In genomic region chr3:41241159-41241558, GRCh38 we compare ENCODE assay signal across 26 cellular contexts. TPM values are rescaled to one million over a fixed set of nuclear protein-coding genes. Genes with fewer than 3 reads are reported as not detected.
DNase-seq lines count a peak whose midpoint lies in the region; FAIRE-seq and TF ChIP-seq lines count a peak whose summit lies in the region.
"Had no signal": no experiment of that assay in that cellular context is flagged by ENCODE, and none has a peak within 500 bp of the region (broad histone marks: within the 10 kb centered on the region; RNA-seq: fewer than 3 reads in every experiment).

No MANE protein-coding gene starts in this region.

- H3K27me3 ChIP-seq in smooth muscle cell (ENCODE audit: low read depth), result no peaks in the 10 kb centered on the region
- H3K27me3 ChIP-seq in hepatocyte, result no peaks in the 10 kb centered on the region
- H3K27me3 ChIP-seq: MG63, Peyer's patch had no signal

- FAIRE-seq in GM12891 (lab: Jason Lieb, UNC), result no peak
- FAIRE-seq: G401.6 had no signal

- peaks cover 75% of the 10 kb centered on the region for H3F3A ChIP-seq in smooth muscle cell (ENCODE audit: low read depth)

- H3K4me1 Mint-ChIP-seq in activated CD4-positive, alpha-beta memory T cell treated with anti-CD3 and anti-CD28 coated beads for 36 hours (ENCODE audit: low read depth), result no peaks in the 10 kb centered on the region
- no peaks in the 10 kb centered on the region for H3K4me1 Mint-ChIP-seq in activated CD4-positive, alpha-beta memory T cell treated with anti-CD3 and anti-CD28 coated beads, Interleukin-2, amount 10 ng/mL, durations not matched to agents 7 days and 5 days
- H3K4me1 Mint-ChIP-seq: B cell had no signal

- peaks cover 34% of the 10 kb centered on the region for H3K36me3 ChIP-seq in smooth muscle cell (ENCODE audit: low read depth)
- peaks cover 6% of the 10 kb centered on the region for H3K36me3 ChIP-seq in hepatocyte (replicated peaks; ENCODE audit: insufficient read depth, low read depth)

- no peak for TF ChIP-seq POLR2A in GM12891 (IDR thresholded peaks at IDR 0.05; ENCODE audit: low read depth, low read length)

- H3K79me2 ChIP-seq in smooth muscle cell (ENCODE audit: low read depth), result peaks cover 17% of the 10 kb centered on the region
- H3K79me2 ChIP-seq in hepatocyte, result peaks cover 22% of the 10 kb centered on the region

- no peaks in the 10 kb centered on the region for H3K27me3 Mint-ChIP-seq in activated CD4-positive, alpha-beta memory T cell treated with anti-CD3 and anti-CD28 coated beads for 36 hours
- H3K27me3 Mint-ChIP-seq in activated CD4-positive, alpha-beta memory T cell treated with anti-CD3 and anti-CD28 coated beads, Interleukin-2, amount 10 ng/mL, durations not matched to agents 7 days and 5 days, result no peaks in the 10 kb centered on the region
- H3K27me3 Mint-ChIP-seq: B cell had no signal

- 82% methylated on average over 4 of the region's 4 CpGs for WGBS in smooth muscle cell (ENCODE audit: low lambda C conversion rate)
- 82% methylated on average over 4 of the region's 4 CpGs for WGBS in hepatocyte (ENCODE audit: low lambda C conversion rate, missing lambda C conversion rate)

- intact Hi-C loops in activated CD4-positive, alpha-beta memory T cell treated with anti-CD3 and anti-CD28 coated beads for 36 hours (cut with micrococcal nuclease), result no loop called here

- H2AFZ ChIP-seq in smooth muscle cell (ENCODE audit: low read depth) (no peak overlapping the region), hepatocyte (no peak overlapping the region)

- POLR2A ChIA-PET in activated CD4-positive, alpha-beta memory T cell treated with anti-CD3 and anti-CD28 coated beads for 36 hours (lab: Charles Lee), result no interaction called here
- POLR2A ChIA-PET in activated CD4-positive, alpha-beta memory T cell treated with anti-CD3 and anti-CD28 coated beads, Interleukin-2, amount 10 ng/mL, durations not matched to agents 7 days and 5 days (lab: Charles Lee), result interaction anchor here (1.0 to 1.2 kb wide), 2 partner anchors 40 to 42 kb away, joined by 3 read pairs; partner anchors contain the start of gene CTNNB1

- H3K4me1 ChIP-seq in smooth muscle cell (ENCODE audit: low read depth) (peaks cover 5% of the 10 kb centered on the region), hepatocyte (ENCODE audit: insufficient read depth) (no peaks in the 10 kb centered on the region)
- H3K4me1 ChIP-seq: Caco-2, Peyer's patch had no signal

- H3K9ac ChIP-seq in smooth muscle cell (ENCODE audit: low read depth), result no peak overlapping the region

- H3K4me3 ChIP-seq in epithelial cell of esophagus (ENCODE audit: low read length) (no peak overlapping the region), smooth muscle cell (no peak overlapping the region), hepatocyte (no peak overlapping the region)
- H3K4me3 ChIP-seq: MG63, Peyer's patch had no signal

- CTCF ChIA-PET in activated CD4-positive, alpha-beta memory T cell treated with anti-CD3 and anti-CD28 coated beads for 36 hours (lab: Charles Lee), result no interaction called here
- CTCF ChIA-PET in activated CD4-positive, alpha-beta memory T cell treated with anti-CD3 and anti-CD28 coated beads, Interleukin-2, amount 10 ng/mL, durations not matched to agents 7 days and 5 days (lab: Charles Lee), result no interaction called here

- H3K9me3 Mint-ChIP-seq in activated CD4-positive, alpha-beta memory T cell treated with anti-CD3 and anti-CD28 coated beads for 36 hours, result no peaks in the 10 kb centered on the region
- no peaks in the 10 kb centered on the region for H3K9me3 Mint-ChIP-seq in activated CD4-positive, alpha-beta memory T cell treated with anti-CD3 and anti-CD28 coated beads, Interleukin-2, amount 10 ng/mL, durations not matched to agents 7 days and 5 days
- H3K9me3 Mint-ChIP-seq: CD8-positive, alpha-beta T cell had no signal

- H3K36me3 Mint-ChIP-seq in activated CD4-positive, alpha-beta memory T cell treated with anti-CD3 and anti-CD28 coated beads for 36 hours, result peaks cover 33% of the 10 kb centered on the region
- peaks cover 54% of the 10 kb centered on the region for H3K36me3 Mint-ChIP-seq in activated CD4-positive, alpha-beta memory T cell treated with anti-CD3 and anti-CD28 coated beads, Interleukin-2, amount 10 ng/mL, durations not matched to agents 7 days and 5 days (ENCODE audit: low read depth)

- H3K27ac Mint-ChIP-seq in activated CD4-positive, alpha-beta memory T cell treated with anti-CD3 and anti-CD28 coated beads for 36 hours, result peak overlapping the region; percentile 23
- no peak overlapping the region for H3K27ac Mint-ChIP-seq in activated CD4-positive, alpha-beta memory T cell treated with anti-CD3 and anti-CD28 coated beads, Interleukin-2, amount 10 ng/mL, durations not matched to agents 7 days and 5 days
- H3K27ac Mint-ChIP-seq: CD8-positive, alpha-beta T cell had no signal

- H3K27ac ChIP-seq in smooth muscle cell (ENCODE audit: low read depth) (peak overlapping the region; percentile 83), hepatocyte (no peak overlapping the region)
- H3K27ac ChIP-seq: 22Rv1, C4-2B, Peyer's patch had no signal

- no peak for TF ChIP-seq CTCF in epithelial cell of esophagus (IDR thresholded peaks at IDR 0.05; ENCODE audit: insufficient read depth, low read depth, low read length, missing control alignments)
- no peak for TF ChIP-seq CTCF in smooth muscle cell (IDR thresholded peaks at IDR 0.05; ENCODE audit: borderline replicate concordance, insufficient read depth, poor library complexity, severe bottlenecking)
- no peak for TF ChIP-seq CTCF in hepatocyte (IDR thresholded peaks at IDR 0.05; ENCODE audit: poor library complexity)

- no peak overlapping the region for H3K4me3 Mint-ChIP-seq in activated CD4-positive, alpha-beta memory T cell treated with anti-CD3 and anti-CD28 coated beads for 36 hours
- no peak overlapping the region for H3K4me3 Mint-ChIP-seq in activated CD4-positive, alpha-beta memory T cell treated with anti-CD3 and anti-CD28 coated beads, Interleukin-2, amount 10 ng/mL, durations not matched to agents 7 days and 5 days
- H3K4me3 Mint-ChIP-seq: B cell; CD8-positive, alpha-beta T cell had no signal

- H3K9me2 ChIP-seq in hepatocyte (replicated peaks; ENCODE audit: insufficient read depth), result no peaks in the 10 kb centered on the region

- H4K20me1 ChIP-seq in smooth muscle cell (ENCODE audit: low read depth) (peaks cover 71% of the 10 kb centered on the region), hepatocyte (ENCODE audit: insufficient read depth, poor library complexity, severe bottlenecking) (no peaks in the 10 kb centered on the region)

- H3K9me3 ChIP-seq in smooth muscle cell (replicated peaks; ENCODE audit: low read depth) (no peaks in the 10 kb centered on the region), hepatocyte (ENCODE audit: low read depth) (no peaks in the 10 kb centered on the region)
- H3K9me3 ChIP-seq: Caco-2, MG63, Peyer's patch had no signal

- no peak for DNase-seq in activated CD4-positive, alpha-beta memory T cell treated with anti-CD3 and anti-CD28 coated beads for 36 hours
- DNase-seq in activated CD4-positive, alpha-beta memory T cell treated with anti-CD3 and anti-CD28 coated beads, Interleukin-2, amount 10 ng/mL, durations not matched to agents 7 days and 5 days, result no peak
- no peak for DNase-seq in GM12891 (ENCODE audit: insufficient read length, low spot score)
- DNase-seq in epithelial cell of esophagus (ENCODE audit: low read depth), result peak; percentile 64
- DNase-seq in smooth muscle cell (lab: John Stamatoyannopoulos, UW; ENCODE audit: unreplicated experiment), result no peak
- DNase-seq in hepatocyte (ENCODE audit: low spot score), result no peak
- no peak for DNase-seq in NCI-H2171 treated with DMSO at 0.1 percent for 48 hours (lab: John Stamatoyannopoulos, UW)
- DNase-seq in MV-4-11 (lab: John Stamatoyannopoulos, UW), result no peak
- DNase-seq: Caco-2; CD8-positive, alpha-beta T cell; GOT3; HCEC 1CT; IMR-90; KG1; MG63; NCI-H1694; NCI-H2029 treated with DMSO at 0.1 percent for 48 hours; NCI-H2227 treated with DMSO at 0.1 percent for 48 hours; NCI-H510A; NCI-H69; Peyer's patch; SHP77 treated with DMSO at 0.1 percent for 48 hours had no signal

- H3K4me2 ChIP-seq in smooth muscle cell (no peak overlapping the region), hepatocyte (no peak overlapping the region)

TF ChIP-seq in GM12891, 5 proteins besides CTCF, POLR2A, EP300 and RAD21:
- TF ChIP-seq POLR2AphosphoS5 (IDR thresholded peaks at IDR 0.05; ENCODE audit: low read depth, low read length), result 0 out of 2 replicates have a peak, but pooled peaks have one; percentile 21
- TF ChIP-seq SPI1 (IDR thresholded peaks at IDR 0.05; ENCODE audit: low read depth, low read length), result no peak

RNA-seq across cellular contexts. Expression of gene CTNNB1, which starts 41.9 kb away (rescaled TPM):
- total RNA-seq in activated CD4-positive, alpha-beta memory T cell treated with anti-CD3 and anti-CD28 coated beads for 36 hours, result 100 to 1,000 TPM; 131 to 132 TPM
- total RNA-seq in activated CD4-positive, alpha-beta memory T cell treated with anti-CD3 and anti-CD28 coated beads, Interleukin-2, amount 10 ng/mL, durations not matched to agents 7 days and 5 days, result 100 to 1,000 TPM; 134 to 151 TPM
- polyA plus RNA-seq in GM12891 (2012; ENCODE audit: low read depth, missing spikeins), result 84.5 TPM
- total RNA-seq in smooth muscle cell, result 854 and 957 TPM in 2 replicates
- 162 and 167 TPM in 2 replicates for polyA plus RNA-seq in smooth muscle cell
- 623 and 663 TPM in 2 replicates for total RNA-seq in hepatocyte
- 109 and 137 TPM in 2 replicates for polyA plus RNA-seq in hepatocyte
